In the genomic region with DNA sequence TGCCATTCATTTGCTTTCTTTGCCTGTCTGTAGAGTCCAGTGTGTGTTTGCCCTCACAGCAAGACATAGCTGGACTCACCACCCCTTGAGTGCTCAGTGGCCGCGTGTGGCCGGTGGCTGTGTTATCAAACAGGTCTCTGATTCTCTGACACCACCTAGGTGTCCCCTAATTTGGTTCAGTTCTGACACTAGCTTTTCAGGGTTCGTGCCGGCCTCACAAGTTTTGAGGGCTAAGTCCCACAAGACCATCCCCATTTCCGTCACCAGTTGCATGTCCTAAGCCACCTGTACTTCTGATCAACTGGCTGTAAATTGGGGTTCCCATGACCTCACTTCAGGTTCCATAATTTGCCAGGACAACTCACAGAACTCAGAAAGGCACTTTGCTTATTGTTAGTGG, we compare ENCODE assay signal across 19 cellular contexts. TPM values are rescaled to one million over a fixed set of nuclear protein-coding genes. Genes with fewer than 3 reads are reported as not detected.
DNase-seq lines count a peak whose midpoint lies in the region; ATAC-seq and TF ChIP-seq lines count a peak whose summit lies in the region.
"Had no signal": no experiment of that assay in that cellular context is flagged by ENCODE, and none has a peak within 500 bp of the region (broad histone marks: within the 10 kb centered on the region; RNA-seq: fewer than 3 reads in every experiment).

No MANE protein-coding gene starts in this region.

- DNase-seq in activated naive CD4-positive, alpha-beta T cell treated with anti-CD3 and anti-CD28 coated beads for 36 hours, result no peak
- no peak for DNase-seq in activated naive CD4-positive, alpha-beta T cell (lab: John Stamatoyannopoulos, UW)
- DNase-seq in activated CD8-positive, alpha-beta memory T cell treated with anti-CD3 and anti-CD28 coated beads, Interleukin-2, amount 10 ng/mL, durations not matched to agents 7 days and 5 days, result no peak
- no peak for DNase-seq in stimulated activated naive B cell treated with anti-CD40 and anti-IgM and Interleukin-4, amounts not matched to agents 10 μg/mL and 1 μg/mL and 100 μg/mL, for 72 hours
- no peak for DNase-seq in prostate gland (ENCODE audit: low spot score)
- DNase-seq: amygdala; caudate nucleus; glutamatergic neuron; IMR-90; left lung; NCI-H1436 treated with DMSO at 0.1 percent for 48 hours; NCI-H69; SIG-M5; stimulated activated CD4-positive, alpha-beta T cell treated with anti-CD3 and anti-CD28 coated beads, Interleukin-12 subunit alpha, Interleukin-12 subunit beta, amount 100 ng/mL, for 4 hours; WERI-Rb-1 had no signal

- H3K4me1 ChIP-seq in esophagus (ENCODE audit: control insufficient read depth in 2 of 2, insufficient read depth in 2 of 2, low read length in 1 of 2) (peaks cover 8 to 24% of the 10 kb centered on the region in 2 donors), prostate gland (replicated peaks) (no peaks in the 10 kb centered on the region)

- 98 to 99% methylated on average over 6 of the region's 6 CpGs for WGBS in esophagus, 2 donors
- 91% methylated on average over 6 of the region's 6 CpGs for WGBS in prostate gland

- H3K27ac ChIP-seq in esophagus (ENCODE audit: low read depth in 2 of 2, low read length in 1 of 2) (peak overlapping the region; percentile 69 to 77), prostate gland (no peak overlapping the region)
- H3K27ac ChIP-seq: left lung, right atrium auricular region, WERI-Rb-1 had no signal

- H3K4me3 ChIP-seq in esophagus (ENCODE audit: low read depth in 1 of 2, low read length in 2 of 2), result no peak overlapping the region
- no peak overlapping the region for H3K4me3 ChIP-seq in prostate gland
- H3K4me3 ChIP-seq: left lung, right atrium auricular region had no signal

- H3K9me3 ChIP-seq in esophagus (ENCODE audit: control insufficient read depth in 2 of 2, insufficient read depth in 1 of 2, low read depth in 1 of 2, low read length in 1 of 2), result no peaks in the 10 kb centered on the region
- H3K9me3 ChIP-seq in prostate gland, result no peaks in the 10 kb centered on the region
- H3K9me3 ChIP-seq: left lung, right atrium auricular region had no signal

- H3K36me3 ChIP-seq in esophagus (ENCODE audit: control insufficient read depth in 2 of 2, insufficient read depth in 2 of 2, low read length in 1 of 2) (peaks cover 0 to 6% of the 10 kb centered on the region in 2 donors), prostate gland (no peaks in the 10 kb centered on the region)
- H3K36me3 ChIP-seq: left lung, right atrium auricular region, WERI-Rb-1 had no signal

- no peaks in the 10 kb centered on the region for H3K27me3 Mint-ChIP-seq in activated naive CD4-positive, alpha-beta T cell treated with anti-CD3 and anti-CD28 coated beads for 36 hours (ENCODE audit: low read depth)
- H3K27me3 Mint-ChIP-seq in activated CD8-positive, alpha-beta memory T cell treated with anti-CD3 and anti-CD28 coated beads, Interleukin-2, amount 10 ng/mL, durations not matched to agents 7 days and 5 days, result no peaks in the 10 kb centered on the region
- H3K27me3 Mint-ChIP-seq in stimulated activated naive B cell treated with anti-CD40 and anti-IgM and Interleukin-4, amounts not matched to agents 10 μg/mL and 1 μg/mL and 100 μg/mL, for 72 hours, result no peaks in the 10 kb centered on the region

- no peak for ATAC-seq in activated CD8-positive, alpha-beta memory T cell treated with anti-CD3 and anti-CD28 coated beads, Interleukin-2, amount 10 ng/mL, durations not matched to agents 7 days and 5 days
- no peak for ATAC-seq in stimulated activated naive B cell treated with anti-CD40 and anti-IgM and Interleukin-4, amounts not matched to agents 10 μg/mL and 1 μg/mL and 100 μg/mL, for 72 hours (replicated peaks)
- ATAC-seq in HG03139 (IDR thresholded peaks at IDR 0.05; ENCODE audit: unreplicated experiment) (no peak), GM21825 (IDR thresholded peaks at IDR 0.05; ENCODE audit: unreplicated experiment) (no peak)
- ATAC-seq: left lung had no signal

- H3K36me3 Mint-ChIP-seq in activated naive CD4-positive, alpha-beta T cell treated with anti-CD3 and anti-CD28 coated beads for 36 hours (ENCODE audit: low read depth), result peaks cover 34% of the 10 kb centered on the region
- H3K36me3 Mint-ChIP-seq in activated CD8-positive, alpha-beta memory T cell treated with anti-CD3 and anti-CD28 coated beads, Interleukin-2, amount 10 ng/mL, durations not matched to agents 7 days and 5 days, result peaks cover 31% of the 10 kb centered on the region
- peaks cover 52 to 71% of the 10 kb centered on the region in 2 donors for H3K36me3 Mint-ChIP-seq in stimulated activated naive B cell treated with anti-CD40 and anti-IgM and Interleukin-4, amounts not matched to agents 10 μg/mL and 1 μg/mL and 100 μg/mL, for 72 hours

- CTCF ChIA-PET in activated naive CD4-positive, alpha-beta T cell treated with anti-CD3 and anti-CD28 coated beads for 36 hours (lab: Charles Lee), result interaction anchor here (1.7 kb wide), 1 partner anchor 10 kb away, joined by 9 read pairs; no protein-coding TSS in a partner anchor
- CTCF ChIA-PET in activated CD8-positive, alpha-beta memory T cell treated with anti-CD3 and anti-CD28 coated beads, Interleukin-2, amount 10 ng/mL, durations not matched to agents 7 days and 5 days (lab: Charles Lee), result no interaction called here

- no peak for TF ChIP-seq POLR2A in prostate gland (IDR thresholded peaks at IDR 0.05)

- TF ChIP-seq CTCF in prostate gland (IDR thresholded peaks at IDR 0.05), result no peak

- H3K4me1 Mint-ChIP-seq in activated naive CD4-positive, alpha-beta T cell treated with anti-CD3 and anti-CD28 coated beads for 36 hours (ENCODE audit: low read depth), result peaks cover 93% of the 10 kb centered on the region
- H3K4me1 Mint-ChIP-seq in activated CD8-positive, alpha-beta memory T cell treated with anti-CD3 and anti-CD28 coated beads, Interleukin-2, amount 10 ng/mL, durations not matched to agents 7 days and 5 days, result peaks cover 61% of the 10 kb centered on the region
- H3K4me1 Mint-ChIP-seq in stimulated activated naive B cell treated with anti-CD40 and anti-IgM and Interleukin-4, amounts not matched to agents 10 μg/mL and 1 μg/mL and 100 μg/mL, for 72 hours, result peaks cover 65 to 97% of the 10 kb centered on the region in 2 donors

- intact Hi-C loops in activated naive CD4-positive, alpha-beta T cell treated with anti-CD3 and anti-CD28 coated beads for 36 hours (cut with micrococcal nuclease), result loop anchor here (2.0 kb wide), 1 partner anchor 13 kb away; no protein-coding TSS in a partner anchor
- intact Hi-C loops in prostate gland (cut with DNase I), result no loop called here

- H3K9me3 Mint-ChIP-seq in activated naive CD4-positive, alpha-beta T cell treated with anti-CD3 and anti-CD28 coated beads for 36 hours, result no peaks in the 10 kb centered on the region
- H3K9me3 Mint-ChIP-seq in activated CD8-positive, alpha-beta memory T cell treated with anti-CD3 and anti-CD28 coated beads, Interleukin-2, amount 10 ng/mL, durations not matched to agents 7 days and 5 days (ENCODE audit: low read depth), result no peaks in the 10 kb centered on the region
- peaks cover 0 to under 1% of the 10 kb centered on the region in 2 donors for H3K9me3 Mint-ChIP-seq in stimulated activated naive B cell treated with anti-CD40 and anti-IgM and Interleukin-4, amounts not matched to agents 10 μg/mL and 1 μg/mL and 100 μg/mL, for 72 hours

- H3K4me3 Mint-ChIP-seq in activated naive CD4-positive, alpha-beta T cell treated with anti-CD3 and anti-CD28 coated beads for 36 hours, result no peak overlapping the region
- no peak overlapping the region for H3K4me3 Mint-ChIP-seq in activated CD8-positive, alpha-beta memory T cell treated with anti-CD3 and anti-CD28 coated beads, Interleukin-2, amount 10 ng/mL, durations not matched to agents 7 days and 5 days
- H3K4me3 Mint-ChIP-seq in stimulated activated naive B cell treated with anti-CD40 and anti-IgM and Interleukin-4, amounts not matched to agents 10 μg/mL and 1 μg/mL and 100 μg/mL, for 72 hours, result no peak overlapping the region

- H3K27ac Mint-ChIP-seq in activated naive CD4-positive, alpha-beta T cell treated with anti-CD3 and anti-CD28 coated beads for 36 hours, result peak overlapping the region; percentile 5
- H3K27ac Mint-ChIP-seq in activated CD8-positive, alpha-beta memory T cell treated with anti-CD3 and anti-CD28 coated beads, Interleukin-2, amount 10 ng/mL, durations not matched to agents 7 days and 5 days, result peak overlapping the region; percentile 51
- peak overlapping the region; percentile 90 for H3K27ac Mint-ChIP-seq in stimulated activated naive B cell treated with anti-CD40 and anti-IgM and Interleukin-4, amounts not matched to agents 10 μg/mL and 1 μg/mL and 100 μg/mL, for 72 hours

- H3K27me3 ChIP-seq in esophagus (ENCODE audit: control insufficient read depth in 1 of 2, insufficient read depth in 2 of 2, low read length in 2 of 2) (no peaks in the 10 kb centered on the region), prostate gland (replicated peaks; ENCODE audit: insufficient read depth) (no peaks in the 10 kb centered on the region)
- H3K27me3 ChIP-seq: left lung, right atrium auricular region had no signal

RNA-seq across cellular contexts. Expression of a gene that starts 23.5 kb away (rescaled TPM):
- total RNA-seq in activated naive CD4-positive, alpha-beta T cell treated with anti-CD3 and anti-CD28 coated beads for 36 hours, result 100 to 1,000 TPM; 106 to 113 TPM
- 10 to 100 TPM; 51.6 to 54.1 TPM for total RNA-seq in activated CD8-positive, alpha-beta memory T cell treated with anti-CD3 and anti-CD28 coated beads, Interleukin-2, amount 10 ng/mL, durations not matched to agents 7 days and 5 days
- 10 to 100 TPM; 55.2 to 72.3 TPM for polyA plus RNA-seq in esophagus
- total RNA-seq in prostate gland, result 100 to 1,000 TPM in 1 of 2 donors, 10 to 100 TPM in 1; 39.0 to 144 TPM

Comparison
In these comparisons a context has a peak if more than half of its experiments do, and no peak if none do; other contexts are left out.
1. H3K27ac Mint-ChIP-seq: peak in every context shown above with its lines; median percentile 90 in stimulated activated naive B cell treated with anti-CD40 and anti-IgM and Interleukin-4, amounts not matched to agents 10 μg/mL and 1 μg/mL and 100 μg/mL, for 72 hours; 51 in activated CD8-positive, alpha-beta memory T cell treated with anti-CD3 and anti-CD28 coated beads, Interleukin-2, amount 10 ng/mL, durations not matched to agents 7 days and 5 days; 5 in activated naive CD4-positive, alpha-beta T cell treated with anti-CD3 and anti-CD28 coated beads for 36 hours.
2. H3K27ac ChIP-seq: peak in esophagus (2 of 2); none in prostate gland (0 of 2).